ENCODE assay signal across 1 cellular context in the genomic region with DNA sequence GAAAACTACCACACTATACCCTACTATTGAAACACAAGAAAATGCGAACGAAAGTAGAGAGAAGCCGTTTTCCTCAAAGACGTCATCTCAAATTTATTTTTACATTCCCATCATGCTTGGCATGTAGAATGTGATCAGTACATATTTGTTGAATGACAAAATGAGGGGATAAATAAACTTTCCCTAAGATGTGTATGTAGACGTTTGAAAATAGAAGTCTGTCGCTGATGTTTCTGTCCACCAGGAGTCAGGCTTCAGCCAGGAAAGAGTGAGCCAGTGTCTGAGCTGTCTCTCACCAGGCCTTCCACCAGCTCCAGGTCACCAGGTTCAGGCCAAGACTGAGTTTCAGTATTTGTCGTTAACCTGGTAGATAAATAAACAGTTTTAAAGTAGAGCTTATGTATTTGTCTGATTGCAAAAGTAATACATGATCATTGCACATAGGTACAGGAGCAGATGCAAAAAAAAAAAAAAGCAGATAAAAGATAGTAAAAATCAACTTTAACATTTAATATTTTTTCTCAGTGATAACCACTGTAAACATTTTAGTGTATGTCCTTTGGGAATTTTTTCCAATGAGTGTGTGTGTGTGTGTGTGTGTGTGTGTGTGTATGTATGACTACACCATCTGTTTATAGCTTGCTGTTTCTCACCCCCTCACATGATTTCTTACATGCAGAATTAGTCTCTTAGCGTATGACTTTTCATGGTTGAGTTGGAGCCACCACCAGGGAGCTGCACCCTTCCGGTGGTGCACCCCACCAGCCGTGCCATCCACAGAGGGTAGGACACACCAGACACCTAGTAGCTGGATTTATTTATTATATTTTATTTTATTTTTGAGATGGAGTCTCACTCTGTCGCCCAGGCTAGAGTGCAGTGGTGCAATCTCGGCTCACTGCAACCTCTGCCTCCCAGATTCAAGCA.
A peak's percentile ranks its signal among the peaks of the same experiment; 100 is the strongest.
TF ChIP-seq lines count a peak whose summit lies in the region.

No MANE protein-coding gene starts in this region.

TF ChIP-seq in HEK293, 187 proteins besides CTCF, POLR2A, EP300 and RAD21 (continued from another document):
- TF ChIP-seq, protein P1, sequence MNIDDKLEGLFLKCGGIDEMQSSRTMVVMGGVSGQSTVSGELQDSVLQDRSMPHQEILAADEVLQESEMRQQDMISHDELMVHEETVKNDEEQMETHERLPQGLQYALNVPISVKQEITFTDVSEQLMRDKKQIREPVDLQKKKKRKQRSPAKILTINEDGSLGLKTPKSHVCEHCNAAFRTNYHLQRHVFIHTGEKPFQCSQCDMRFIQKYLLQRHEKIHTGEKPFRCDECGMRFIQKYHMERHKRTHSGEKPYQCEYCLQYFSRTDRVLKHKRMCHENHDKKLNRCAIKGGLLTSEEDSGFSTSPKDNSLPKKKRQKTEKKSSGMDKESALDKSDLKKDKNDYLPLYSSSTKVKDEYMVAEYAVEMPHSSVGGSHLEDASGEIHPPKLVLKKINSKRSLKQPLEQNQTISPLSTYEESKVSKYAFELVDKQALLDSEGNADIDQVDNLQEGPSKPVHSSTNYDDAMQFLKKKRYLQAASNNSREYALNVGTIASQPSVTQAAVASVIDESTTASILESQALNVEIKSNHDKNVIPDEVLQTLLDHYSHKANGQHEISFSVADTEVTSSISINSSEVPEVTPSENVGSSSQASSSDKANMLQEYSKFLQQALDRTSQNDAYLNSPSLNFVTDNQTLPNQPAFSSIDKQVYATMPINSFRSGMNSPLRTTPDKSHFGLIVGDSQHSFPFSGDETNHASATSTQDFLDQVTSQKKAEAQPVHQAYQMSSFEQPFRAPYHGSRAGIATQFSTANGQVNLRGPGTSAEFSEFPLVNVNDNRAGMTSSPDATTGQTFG (tag by site-specific recombination; IDR thresholded peaks at IDR 0.05; ENCODE audit: borderline replicate concordance), result no peak
- no peak for TF ChIP-seq ZNF404 (tag by site-specific recombination; IDR thresholded peaks at IDR 0.05)
- TF ChIP-seq ZNF776 (tag by site-specific recombination; IDR thresholded peaks at IDR 0.05; ENCODE audit: borderline replicate concordance), result no peak
- TF ChIP-seq ZBTB17 (tag by site-specific recombination; IDR thresholded peaks at IDR 0.05), result peak; percentile 40; the same call in 1 of the 2 replicates
- TF ChIP-seq ZNF791 (tag by site-specific recombination; IDR thresholded peaks at IDR 0.05), result no peak
- no peak for TF ChIP-seq ZNF596 (tag by site-specific recombination; IDR thresholded peaks at IDR 0.05)
